ENCODE assay signal across 15 cellular contexts in the genomic region with DNA sequence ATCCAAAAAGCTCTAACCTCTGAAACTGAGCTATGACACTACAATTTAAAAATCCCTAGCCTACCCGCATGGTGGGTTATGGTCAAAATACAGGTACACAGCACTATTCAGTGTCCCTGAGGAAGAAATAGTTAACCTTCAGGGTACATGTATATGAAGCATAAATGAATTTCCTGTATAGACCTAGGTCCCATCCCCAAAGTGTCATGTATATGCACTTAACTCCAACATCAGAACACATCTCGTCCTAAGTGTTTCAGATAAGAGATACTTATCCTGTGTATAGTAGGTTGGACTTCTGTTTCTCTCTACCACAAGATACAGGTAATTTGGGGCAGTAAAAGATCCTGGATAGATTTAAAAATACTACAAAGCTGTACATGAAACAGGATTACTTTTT.
"Had no signal": no experiment of that assay in that cellular context is flagged by ENCODE, and none has a peak within 500 bp of the region (broad histone marks: within the 10 kb centered on the region; RNA-seq: fewer than 3 reads in every experiment).

No MANE protein-coding gene starts in this region.

- H3K79me2 ChIP-seq: parathyroid adenoma had no signal

- H3K4me3 ChIP-seq: breast epithelium, transverse colon had no signal

- ATAC-seq: esophagus mucosa had no signal

- H3K9me3 ChIP-seq: breast epithelium, transverse colon had no signal

- FAIRE-seq: endometrium had no signal

- H3K4me3 Mint-ChIP-seq: WTC11 had no signal

- H2AFZ ChIP-seq: parathyroid adenoma had no signal

- H3K27ac ChIP-seq: breast epithelium, parathyroid adenoma, transverse colon had no signal

- H3K9ac ChIP-seq: parathyroid adenoma had no signal

- DNase-seq: activated CD4-positive, alpha-beta T cell treated with anti-CD3 and anti-CD28 coated beads for 48 hours; activated naive CD4-positive, alpha-beta T cell treated with anti-CD3 and anti-CD28 coated beads, Interleukin-2, amount 50 U/mL, for 16 hours; aorta; hippocampal formation; kidney glomerular epithelial cell; retina; stimulated activated CD4-positive, alpha-beta T cell treated with anti-CD3 and anti-CD28 coated beads, Interleukin-15, amount 100 ng/mL, for 24 hours; stimulated activated CD4-positive, alpha-beta T cell treated with anti-CD3 and anti-CD28 coated beads, Interleukin-4, amount 100 ng/mL, for 4 hours; substantia nigra; transverse colon had no signal

- H3K4me1 ChIP-seq: breast epithelium had no signal

- H3K9me3 Mint-ChIP-seq: WTC11 had no signal

- H3K27me3 ChIP-seq: breast epithelium, transverse colon had no signal
